In the genomic region with DNA sequence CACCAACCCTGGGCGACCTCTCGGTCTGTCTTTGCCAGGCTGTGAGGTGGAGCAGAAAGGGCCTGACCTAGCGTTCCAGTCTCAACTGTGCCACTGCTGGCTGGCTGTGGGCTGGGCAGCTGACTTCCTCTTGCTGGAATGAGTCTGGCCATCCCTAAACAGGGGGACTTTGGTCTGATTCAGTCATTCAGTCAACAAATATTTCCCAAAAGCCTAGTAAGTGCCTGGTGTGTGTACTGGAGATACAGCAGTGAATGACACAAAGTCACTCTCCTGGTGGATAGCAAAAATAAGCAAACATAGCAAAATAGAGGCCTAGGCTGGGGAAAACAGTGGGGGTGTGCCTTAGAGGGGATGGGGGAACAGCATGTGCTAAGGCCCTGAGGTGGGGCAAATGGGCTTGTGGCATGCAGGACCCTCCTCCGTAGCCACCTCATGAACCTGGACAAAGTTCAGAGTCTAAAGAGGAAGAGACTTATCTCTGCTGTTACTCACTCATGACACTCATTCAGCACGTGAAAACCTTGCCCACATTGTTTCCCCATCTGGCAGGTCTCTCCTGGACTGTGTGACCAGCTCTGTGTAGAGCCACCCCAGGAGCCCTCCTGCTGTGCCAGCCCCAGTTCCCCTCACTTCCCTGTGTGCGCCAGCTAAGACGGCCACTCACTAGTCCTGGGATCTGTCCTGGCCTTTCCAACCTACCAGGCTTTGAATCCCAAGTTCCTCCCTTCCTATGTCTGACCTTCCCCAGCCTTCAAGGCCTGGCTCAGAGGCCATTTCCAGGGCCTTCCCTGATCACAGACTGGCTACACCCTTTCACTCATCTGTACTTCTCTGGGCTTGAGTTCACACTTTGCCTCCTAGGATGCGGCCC, we compare ENCODE assay signal across 1 cellular context.
TF ChIP-seq lines count a peak whose summit lies in the region.

No MANE protein-coding gene starts in this region.

TF ChIP-seq in SK-N-SH, 30 proteins besides CTCF, POLR2A, EP300 and RAD21 (continued from another document):
- no peak for TF ChIP-seq FOXJ3 (CRISPR knock-in tag; IDR thresholded peaks at IDR 0.05)
- no peak for TF ChIP-seq YY1 (IDR thresholded peaks at IDR 0.05; ENCODE audit: low read depth)
- TF ChIP-seq FOXM1 (IDR thresholded peaks at IDR 0.05; ENCODE audit: low read depth): no peak
- TF ChIP-seq JUND (IDR thresholded peaks at IDR 0.05): no peak
- no peak for TF ChIP-seq SIN3A (IDR thresholded peaks at IDR 0.05; ENCODE audit: borderline replicate concordance, low read depth, low read length)
- no peak for TF ChIP-seq GABPA (IDR thresholded peaks at IDR 0.05; ENCODE audit: low read depth)
TF ChIP-seq in SK-N-SH: peak in this region for 0.
